In the genomic region with DNA sequence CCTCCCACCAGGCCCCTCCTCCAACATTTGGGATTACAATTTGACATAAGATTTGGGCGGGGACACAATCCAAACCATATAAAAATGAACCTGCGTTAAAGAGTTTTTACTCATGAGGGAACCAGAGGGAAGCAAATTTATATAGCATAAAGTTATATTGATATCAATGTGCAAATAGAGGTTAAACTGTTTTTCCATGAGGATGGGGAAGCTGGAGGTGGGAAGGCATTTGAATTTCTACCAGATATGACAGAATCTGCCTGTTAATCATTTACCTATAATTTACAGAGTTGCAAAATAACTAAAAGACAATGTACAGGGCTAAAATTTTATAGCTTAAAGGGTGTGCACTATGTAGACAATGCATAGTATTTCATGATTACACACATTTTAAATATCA, we compare ENCODE assay signal across 6 cellular contexts.
"Had no signal": no experiment of that assay in that cellular context is flagged by ENCODE, and none has a peak within 500 bp of the region (broad histone marks: within the 10 kb centered on the region; RNA-seq: fewer than 3 reads in every experiment).

No MANE protein-coding gene starts in this region.

- H3K27ac Mint-ChIP-seq: IgD-negative memory B cell had no signal

- ATAC-seq: HepG2, K562 had no signal

- DNase-seq: IMR-90, KBM-7 had no signal

- H3K36me3 Mint-ChIP-seq: IgD-negative memory B cell had no signal

- H3K27me3 Mint-ChIP-seq: IgD-negative memory B cell had no signal

- H3K27ac ChIP-seq: HL-60 had no signal

- H3K4me3 ChIP-seq: K562 had no signal

- H3K4me1 Mint-ChIP-seq: IgD-negative memory B cell had no signal
